In the genomic region with DNA sequence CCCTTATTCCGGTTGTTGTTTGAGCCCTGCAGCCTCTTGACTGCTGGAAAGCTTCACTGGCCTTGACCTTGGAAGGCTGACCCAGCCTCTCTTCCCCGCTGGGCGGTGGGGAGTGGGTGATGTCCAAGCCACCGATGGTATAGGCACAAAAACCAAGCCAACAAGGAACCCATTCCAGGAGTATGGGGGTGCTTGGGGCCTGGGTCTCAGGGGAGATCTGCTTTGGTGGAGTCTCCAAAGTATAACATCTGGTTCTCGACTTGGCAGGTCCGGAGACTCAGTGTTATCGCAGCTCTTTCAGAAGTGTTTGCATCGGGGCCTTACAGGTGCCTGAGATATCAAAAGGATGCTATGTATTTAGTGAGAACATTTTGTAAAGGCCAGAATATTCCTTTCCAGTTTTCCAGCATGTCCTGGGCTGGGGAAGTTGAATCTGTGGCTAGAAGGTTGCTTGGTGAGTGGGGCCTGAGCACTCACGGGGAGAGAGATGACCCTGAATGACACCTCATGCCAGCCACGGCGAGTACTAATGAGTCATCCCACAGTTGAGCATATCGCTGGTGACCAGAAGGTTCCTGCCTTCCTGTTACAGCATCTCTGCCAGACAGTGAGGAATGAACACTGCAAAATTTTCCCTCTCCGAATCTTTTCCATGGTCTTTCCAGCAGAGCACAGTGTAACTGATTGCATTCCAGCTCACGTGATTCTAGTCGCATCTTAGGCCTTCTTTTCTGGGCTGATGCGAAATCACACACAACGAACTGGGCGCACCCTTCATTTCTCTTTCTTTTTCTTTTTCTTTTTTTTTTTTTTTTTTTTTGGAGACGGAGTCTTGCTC, we compare ENCODE assay signal across 1 cellular context.
TF ChIP-seq lines count a peak whose summit lies in the region.

No MANE protein-coding gene starts in this region.

TF ChIP-seq in K562, 482 proteins besides CTCF, POLR2A, EP300 and RAD21 (continued from another document and continues in another):
- TF ChIP-seq CBX8 (IDR thresholded peaks at IDR 0.05; ENCODE audit: borderline replicate concordance, extremely low read depth, low read depth, low read length, poor library complexity, severe bottlenecking) = no peak
- TF ChIP-seq HDAC3 (IDR thresholded peaks at IDR 0.05; ENCODE audit: borderline replicate concordance, partially characterized antibody) = peak; percentile 96
- TF ChIP-seq ZBTB17 (CRISPR knock-in tag; IDR thresholded peaks at IDR 0.05) = peak; percentile 95
- peak; percentile 67 for TF ChIP-seq CUX1 (CRISPR knock-in tag; IDR thresholded peaks at IDR 0.05)
- peak; percentile 88 for TF ChIP-seq CREB1 (IDR thresholded peaks at IDR 0.05)
- TF ChIP-seq CREB1 (CRISPR knock-in tag; IDR thresholded peaks at IDR 0.05) = peak; percentile 86
- TF ChIP-seq ILF3 (IDR thresholded peaks at IDR 0.05; ENCODE audit: borderline replicate concordance) = no peak
- 0 out of 2 replicates have a peak, but pooled peaks have one; percentile 85 for TF ChIP-seq EZH2 (IDR thresholded peaks at IDR 0.05; ENCODE audit: borderline replicate concordance, low read depth, low read length)
- TF ChIP-seq, protein P1, sequence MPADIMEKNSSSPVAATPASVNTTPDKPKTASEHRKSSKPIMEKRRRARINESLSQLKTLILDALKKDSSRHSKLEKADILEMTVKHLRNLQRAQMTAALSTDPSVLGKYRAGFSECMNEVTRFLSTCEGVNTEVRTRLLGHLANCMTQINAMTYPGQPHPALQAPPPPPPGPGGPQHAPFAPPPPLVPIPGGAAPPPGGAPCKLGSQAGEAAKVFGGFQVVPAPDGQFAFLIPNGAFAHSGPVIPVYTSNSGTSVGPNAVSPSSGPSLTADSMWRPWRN (IDR thresholded peaks at IDR 0.05; ENCODE audit: low read depth) = 0 out of 2 replicates have a peak, but pooled peaks have one; percentile 66
- TF ChIP-seq ZNF586 (CRISPR knock-in tag; conservative IDR thresholded peaks at IDR 0.05) = no peak
- TF ChIP-seq ZNF224 (CRISPR knock-in tag; IDR thresholded peaks at IDR 0.05) = no peak
- TF ChIP-seq MEF2D (tag; conservative IDR thresholded peaks at IDR 0.05; ENCODE audit: low read depth) = peak; percentile 81
- peak; percentile 69 for TF ChIP-seq GABPA (tag; conservative IDR thresholded peaks at IDR 0.05; ENCODE audit: low read depth)
- 0 out of 2 replicates have a peak, but pooled peaks have one; percentile 23 for TF ChIP-seq BCL6 (CRISPR knock-in tag; IDR thresholded peaks at IDR 0.05)
- TF ChIP-seq UBTF (IDR thresholded peaks at IDR 0.05; ENCODE audit: borderline replicate concordance in 1 of 2, low read depth in 2 of 2, low read length in 2 of 2) = peak in 1 of 2 experiments; percentile 5; a peak in 1 of 4 replicates
- no peak for TF ChIP-seq RFX1 (IDR thresholded peaks at IDR 0.05)
- TF ChIP-seq NCOA1 (IDR thresholded peaks at IDR 0.05; ENCODE audit: low read depth) = peak; percentile 97
- TF ChIP-seq GABPB1 (CRISPR knock-in tag; IDR thresholded peaks at IDR 0.05) = peak; percentile 83
- TF ChIP-seq PHTF2 (CRISPR knock-in tag; IDR thresholded peaks at IDR 0.05) = no peak
- TF ChIP-seq POLR2H (tag; IDR thresholded peaks at IDR 0.05; ENCODE audit: low read depth) = peak; percentile 87
- peak; percentile 74 for TF ChIP-seq TAF1 (IDR thresholded peaks at IDR 0.05; ENCODE audit: control insufficient read depth, extremely low read depth, insufficient read depth, low read length, severe bottlenecking)
- TF ChIP-seq, protein P2, sequence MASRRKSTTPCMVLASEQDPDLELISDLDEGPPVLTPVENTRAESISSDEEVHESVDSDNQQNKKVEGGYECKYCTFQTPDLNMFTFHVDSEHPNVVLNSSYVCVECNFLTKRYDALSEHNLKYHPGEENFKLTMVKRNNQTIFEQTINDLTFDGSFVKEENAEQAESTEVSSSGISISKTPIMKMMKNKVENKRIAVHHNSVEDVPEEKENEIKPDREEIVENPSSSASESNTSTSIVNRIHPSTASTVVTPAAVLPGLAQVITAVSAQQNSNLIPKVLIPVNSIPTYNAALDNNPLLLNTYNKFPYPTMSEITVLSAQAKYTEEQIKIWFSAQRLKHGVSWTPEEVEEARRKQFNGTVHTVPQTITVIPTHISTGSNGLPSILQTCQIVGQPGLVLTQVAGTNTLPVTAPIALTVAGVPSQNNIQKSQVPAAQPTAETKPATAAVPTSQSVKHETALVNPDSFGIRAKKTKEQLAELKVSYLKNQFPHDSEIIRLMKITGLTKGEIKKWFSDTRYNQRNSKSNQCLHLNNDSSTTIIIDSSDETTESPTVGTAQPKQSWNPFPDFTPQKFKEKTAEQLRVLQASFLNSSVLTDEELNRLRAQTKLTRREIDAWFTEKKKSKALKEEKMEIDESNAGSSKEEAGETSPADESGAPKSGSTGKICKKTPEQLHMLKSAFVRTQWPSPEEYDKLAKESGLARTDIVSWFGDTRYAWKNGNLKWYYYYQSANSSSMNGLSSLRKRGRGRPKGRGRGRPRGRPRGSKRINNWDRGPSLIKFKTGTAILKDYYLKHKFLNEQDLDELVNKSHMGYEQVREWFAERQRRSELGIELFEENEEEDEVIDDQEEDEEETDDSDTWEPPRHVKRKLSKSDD (conservative IDR thresholded peaks at IDR 0.05; ENCODE audit: low read length) = no peak
- no peak for TF ChIP-seq COPS2 (conservative IDR thresholded peaks at IDR 0.05)
- TF ChIP-seq E2F8 (IDR thresholded peaks at IDR 0.05; ENCODE audit: low read depth, partially characterized antibody) = peak; percentile 90
- TF ChIP-seq MTA1 (IDR thresholded peaks at IDR 0.05; ENCODE audit: borderline replicate concordance) = peak; percentile 92
- peak in 1 of 2 experiments; percentile 24; a peak in 1 of 4 replicates for TF ChIP-seq SIN3A (IDR thresholded peaks at IDR 0.05; ENCODE audit: borderline replicate concordance in 2 of 2, control insufficient read depth in 1 of 2, low read depth in 2 of 2, low read length in 2 of 2)
- TF ChIP-seq SLC30A9 (CRISPR knock-in tag; IDR thresholded peaks at IDR 0.05) = no peak
- TF ChIP-seq ZNF212 (CRISPR knock-in tag; IDR thresholded peaks at IDR 0.05) = no peak
- no peak for TF ChIP-seq ADNP (tag; IDR thresholded peaks at IDR 0.05)
- peak; percentile 81; the same call in 1 of the 2 replicates for TF ChIP-seq CC2D1A (IDR thresholded peaks at IDR 0.05)
- peak; percentile 95; the same call in 1 of the 2 replicates for TF ChIP-seq HLTF (IDR thresholded peaks at IDR 0.05)
- TF ChIP-seq POLR2B (IDR thresholded peaks at IDR 0.05; ENCODE audit: low read depth, partially characterized antibody) = no peak
- TF ChIP-seq HNRNPH1 (optimal IDR thresholded peaks at IDR 0.05; ENCODE audit: low read depth, low read length) = no peak
- TF ChIP-seq FOS (IDR thresholded peaks at IDR 0.05; ENCODE audit: extremely low read depth, insufficient read length) = peak; percentile 85
- TF ChIP-seq TRIM24 (IDR thresholded peaks at IDR 0.05) = peak; percentile 81 to 92
- no peak for TF ChIP-seq BMI1 (IDR thresholded peaks at IDR 0.05; ENCODE audit: low read length)
- no peak; the same call in 1 of the 2 replicates for TF ChIP-seq ZNF76 (CRISPR knock-in tag; IDR thresholded peaks at IDR 0.05; ENCODE audit: borderline replicate concordance)
- peak; percentile 99 for TF ChIP-seq NBN (IDR thresholded peaks at IDR 0.05; ENCODE audit: low read depth)
- TF ChIP-seq MLLT1 (IDR thresholded peaks at IDR 0.05) = peak; percentile 79 to 98
- no peak for TF ChIP-seq KAT8 (IDR thresholded peaks at IDR 0.05; ENCODE audit: low read depth)
- no peak for TF ChIP-seq TCFL5 (CRISPR knock-in tag; conservative IDR thresholded peaks at IDR 0.05)
- TF ChIP-seq SETDB1 (IDR thresholded peaks at IDR 0.05; ENCODE audit: low read length) = no peak
- peak; percentile 74 for TF ChIP-seq SP1 (CRISPR knock-in tag; IDR thresholded peaks at IDR 0.05)
- TF ChIP-seq, protein P3, sequence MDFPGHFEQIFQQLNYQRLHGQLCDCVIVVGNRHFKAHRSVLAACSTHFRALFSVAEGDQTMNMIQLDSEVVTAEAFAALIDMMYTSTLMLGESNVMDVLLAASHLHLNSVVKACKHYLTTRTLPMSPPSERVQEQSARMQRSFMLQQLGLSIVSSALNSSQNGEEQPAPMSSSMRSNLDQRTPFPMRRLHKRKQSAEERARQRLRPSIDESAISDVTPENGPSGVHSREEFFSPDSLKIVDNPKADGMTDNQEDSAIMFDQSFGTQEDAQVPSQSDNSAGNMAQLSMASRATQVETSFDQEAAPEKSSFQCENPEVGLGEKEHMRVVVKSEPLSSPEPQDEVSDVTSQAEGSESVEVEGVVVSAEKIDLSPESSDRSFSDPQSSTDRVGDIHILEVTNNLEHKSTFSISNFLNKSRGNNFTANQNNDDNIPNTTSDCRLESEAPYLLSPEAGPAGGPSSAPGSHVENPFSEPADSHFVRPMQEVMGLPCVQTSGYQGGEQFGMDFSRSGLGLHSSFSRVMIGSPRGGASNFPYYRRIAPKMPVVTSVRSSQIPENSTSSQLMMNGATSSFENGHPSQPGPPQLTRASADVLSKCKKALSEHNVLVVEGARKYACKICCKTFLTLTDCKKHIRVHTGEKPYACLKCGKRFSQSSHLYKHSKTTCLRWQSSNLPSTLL (IDR thresholded peaks at IDR 0.05) = 0 out of 2 replicates have a peak, but pooled peaks have one; percentile 10
